Comparison of ENCODE assay signal across 17 cellular contexts in the genomic region with DNA sequence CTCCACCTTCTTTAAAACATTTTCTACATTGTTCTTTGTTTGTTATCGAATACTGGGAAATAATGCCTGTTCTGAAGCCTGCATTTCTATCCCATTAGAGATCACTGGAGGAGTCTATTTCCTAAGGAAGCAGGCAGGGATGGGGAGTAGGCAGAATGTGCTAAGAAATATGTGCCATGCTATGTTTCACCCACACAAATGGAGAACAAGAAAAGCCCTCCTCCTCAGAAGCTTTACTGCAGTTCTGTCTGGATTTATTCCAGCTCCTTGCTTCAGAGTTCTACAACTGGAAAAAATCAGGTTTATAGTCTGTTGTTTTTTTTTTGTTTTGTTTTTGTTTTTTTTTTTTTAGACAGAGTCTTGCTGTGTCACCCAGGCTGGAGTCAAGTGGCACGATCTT.
DNase-seq lines count a peak whose midpoint lies in the region; ATAC-seq, FAIRE-seq and TF ChIP-seq lines count a peak whose summit lies in the region.
"Had no signal": no experiment of that assay in that cellular context is flagged by ENCODE, and none has a peak within 500 bp of the region (broad histone marks: within the 10 kb centered on the region; RNA-seq: fewer than 3 reads in every experiment).

No MANE protein-coding gene starts in this region.

- H3K4me3 Mint-ChIP-seq in activated CD4-positive, alpha-beta T cell treated with anti-CD3 and anti-CD28 coated beads, Interleukin-2, amount 10 ng/mL, durations not matched to agents 7 days and 5 days = no peak overlapping the region
- H3K4me3 Mint-ChIP-seq: CD14-positive monocyte; CD8-positive, alpha-beta T cell; GM23338 had no signal

- H4K91ac ChIP-seq in IMR-90 (ENCODE audit: insufficient read depth, low read depth, low read length) = no peak overlapping the region

- H4K8ac ChIP-seq in IMR-90 (ENCODE audit: low read depth in 2 of 2, low read length in 2 of 2) = no peak overlapping the region

- no peak overlapping the region for H2AK9ac ChIP-seq in IMR-90 (replicated peaks; ENCODE audit: low read depth, low read length, poor library complexity)

- dilution Hi-C loops in IMR-90 (cut with HindIII; ENCODE audit: low sequenced_read_pairs, unreplicated experiment) = no loop called here

- no peaks in the 10 kb centered on the region for H3K4me1 Mint-ChIP-seq in activated CD4-positive, alpha-beta T cell treated with anti-CD3 and anti-CD28 coated beads, Interleukin-2, amount 10 ng/mL, durations not matched to agents 7 days and 5 days
- H3K4me1 Mint-ChIP-seq: CD14-positive monocyte, GM23338 had no signal

- no peaks in the 10 kb centered on the region for H3K27me3 ChIP-seq in IMR-90 (ENCODE audit: control insufficient read depth, insufficient read depth, low read length)

- CTCF ChIA-PET in IMR-90 (lab: Yijun Ruan, JAX) = no interaction called here
- CTCF ChIA-PET in activated CD4-positive, alpha-beta T cell treated with anti-CD3 and anti-CD28 coated beads, Interleukin-2, amount 10 ng/mL, durations not matched to agents 7 days and 5 days (lab: Charles Lee) = no interaction called here

- H2BK20ac ChIP-seq in IMR-90 (ENCODE audit: low read depth, low read length) = no peak overlapping the region

- 80% methylated on average over 1 of the region's 2 CpGs; no CpG with 5 or more reads in 1 of the 2 experiments for WGBS in IMR-90 (ENCODE audit: extremely low coverage in 2 of 2, insufficient read length in 1 of 2), 2 experiments

- in situ Hi-C loops in IMR-90 (cut with MboI; ENCODE audit: low sequenced_read_pairs) = no loop called here

- H3K18ac ChIP-seq in IMR-90 (ENCODE audit: low read depth, low read length) = no peak overlapping the region

- no peak overlapping the region for H2BK15ac ChIP-seq in IMR-90 (ENCODE audit: low read depth, low read length)

- no peaks in the 10 kb centered on the region for H3K9me1 ChIP-seq in IMR-90 (ENCODE audit: insufficient read depth, low read length)

- H3K4me2 ChIP-seq in IMR-90 (ENCODE audit: low read depth, low read length) = no peak overlapping the region
- H3K4me2 ChIP-seq: GM23338 had no signal

- H3K9ac ChIP-seq in IMR-90 (ENCODE audit: low read depth, low read length) = no peak overlapping the region

- H3K27me3 Mint-ChIP-seq in activated CD4-positive, alpha-beta T cell treated with anti-CD3 and anti-CD28 coated beads, Interleukin-2, amount 10 ng/mL, durations not matched to agents 7 days and 5 days = no peaks in the 10 kb centered on the region

- H2AFZ ChIP-seq in IMR-90 (replicated peaks; ENCODE audit: low read length, poor library complexity) = no peak overlapping the region
- H2AFZ ChIP-seq: GM23338 had no signal

- no peak overlapping the region for H3K27ac ChIP-seq in IMR-90 (ENCODE audit: insufficient read depth, low read length)

- H3K9me3 ChIP-seq in IMR-90 (ENCODE audit: control insufficient read depth, insufficient read depth, low read length) = no peaks in the 10 kb centered on the region

- H3K27ac Mint-ChIP-seq in activated CD4-positive, alpha-beta T cell treated with anti-CD3 and anti-CD28 coated beads, Interleukin-2, amount 10 ng/mL, durations not matched to agents 7 days and 5 days = no peak overlapping the region
- H3K27ac Mint-ChIP-seq: CD14-positive monocyte; CD8-positive, alpha-beta T cell; GM23338 had no signal

- H3K14ac ChIP-seq in IMR-90 (replicated peaks; ENCODE audit: low read depth, low read length) = no peak overlapping the region

- TF ChIP-seq CTCF in IMR-90 (conservative IDR thresholded peaks at IDR 0.05; ENCODE audit: low read depth, low read length) = no peak

- peak overlapping the region; percentile 48; the same call in 1 of the 2 replicates for H4K5ac ChIP-seq in IMR-90 (ENCODE audit: low read depth, low read length)

- 0 out of 2 replicates have a peak, but pooled peaks have one; percentile 29 for ATAC-seq in IMR-90 (ENCODE audit: low read depth)
- ATAC-seq: CD8-positive, alpha-beta T cell; GM12878; GM23338 had no signal

- no peaks in the 10 kb centered on the region for H3K36me3 ChIP-seq in IMR-90 (ENCODE audit: control insufficient read depth, insufficient read depth, low read length)

- H3K79me1 ChIP-seq in IMR-90 (ENCODE audit: low read depth in 1 of 2, low read length in 2 of 2) = no peaks in the 10 kb centered on the region

- no peaks in the 10 kb centered on the region for H3K4me1 ChIP-seq in IMR-90 (ENCODE audit: control insufficient read depth, insufficient read depth, low read length)

- intact Hi-C loops in IMR-90 (cut with micrococcal nuclease) = no loop called here

- no peak overlapping the region for H3K4me3 ChIP-seq in IMR-90 (ENCODE audit: insufficient read depth, low read depth, low read length)
- H3K4me3 ChIP-seq: GM12878, GM23338 had no signal

- FAIRE-seq in endometrium (lab: Jason Lieb, UNC) = peak; percentile 62
- FAIRE-seq: D721Med, GM12878, GM18507 had no signal

- H2AK5ac ChIP-seq in IMR-90 (ENCODE audit: low read depth, low read length) = no peak overlapping the region

- H3K9me3 Mint-ChIP-seq in activated CD4-positive, alpha-beta T cell treated with anti-CD3 and anti-CD28 coated beads, Interleukin-2, amount 10 ng/mL, durations not matched to agents 7 days and 5 days = no peaks in the 10 kb centered on the region
- H3K9me3 Mint-ChIP-seq: CD8-positive, alpha-beta T cell; GM23338 had no signal

- no TSS peak for BruUV-seq in IMR-90 (replicated peaks; lab: Mats Ljungman, UMichigan)

- TF ChIP-seq POLR2A in IMR-90 (IDR thresholded peaks at IDR 0.05; ENCODE audit: low read depth, low read length) = no peak

- POLR2A ChIA-PET in IMR-90 (lab: Charles Lee; ENCODE audit: unreplicated experiment) = no interaction called here
- POLR2A ChIA-PET in activated CD4-positive, alpha-beta T cell treated with anti-CD3 and anti-CD28 coated beads, Interleukin-2, amount 10 ng/mL, durations not matched to agents 7 days and 5 days (lab: Charles Lee) = no interaction called here

- no peaks in the 10 kb centered on the region for H4K20me1 ChIP-seq in IMR-90 (ENCODE audit: insufficient read depth, low read length)

- no peaks in the 10 kb centered on the region for H3K36me3 Mint-ChIP-seq in activated CD4-positive, alpha-beta T cell treated with anti-CD3 and anti-CD28 coated beads, Interleukin-2, amount 10 ng/mL, durations not matched to agents 7 days and 5 days (ENCODE audit: low read depth)
- H3K36me3 Mint-ChIP-seq: CD14-positive monocyte; CD8-positive, alpha-beta T cell had no signal

- H3K4ac ChIP-seq in IMR-90 (ENCODE audit: low read depth, low read length) = no peak overlapping the region

- no peak overlapping the region for H3K23ac ChIP-seq in IMR-90 (ENCODE audit: low read depth, low read length)

- no peak overlapping the region for H2BK120ac ChIP-seq in IMR-90 (ENCODE audit: low read depth, low read length)

- no peak overlapping the region for H3K56ac ChIP-seq in IMR-90 (ENCODE audit: extremely low read depth, insufficient read depth, low read length)

- H2BK5ac ChIP-seq in IMR-90 (ENCODE audit: low read depth, low read length, poor library complexity, severe bottlenecking) = no peak overlapping the region

- no peak for TF ChIP-seq RAD21 in IMR-90 (IDR thresholded peaks at IDR 0.05; ENCODE audit: low read length)

- DNase-seq in Ammon's horn (ENCODE audit: low spot score) (peak; percentile 21), IMR-90 (peak; percentile 27), putamen (ENCODE audit: low spot score) (peak; percentile 64), HT-29 (ENCODE audit: low spot score) (no peak), cerebellar cortex (ENCODE audit: low spot score) (no peak)
- no peak for DNase-seq in activated T-cell treated with anti-CD3 and anti-CD28 coated beads, Interleukin-2, amount 50 U/mL, for 1 hour
- no peak for DNase-seq in activated CD4-positive, alpha-beta T cell treated with anti-CD3 and anti-CD28 coated beads, Interleukin-2, amount 10 ng/mL, durations not matched to agents 7 days and 5 days
- DNase-seq: CD8-positive, alpha-beta T cell; COR-L47; DMS153; H7 had no signal

TF ChIP-seq in IMR-90, 13 proteins besides CTCF, POLR2A, EP300 and RAD21:
- TF ChIP-seq RCOR1 (IDR thresholded peaks at IDR 0.05; ENCODE audit: insufficient replicate concordance, low read length) (no peak), CHD1 (IDR thresholded peaks at IDR 0.05; ENCODE audit: low read depth, low read length) (no peak), MAFK (IDR thresholded peaks at IDR 0.05; ENCODE audit: low read depth, low read length) (no peak), CEBPB (IDR thresholded peaks at IDR 0.05; ENCODE audit: low read depth, low read length) (no peak), SMC3 (IDR thresholded peaks at IDR 0.05; ENCODE audit: low read depth, low read length) (no peak), MAZ (IDR thresholded peaks at IDR 0.05; ENCODE audit: borderline replicate concordance, low read depth, low read length) (no peak), BHLHE40 (IDR thresholded peaks at IDR 0.05; ENCODE audit: low read depth, low read length) (no peak), FOS (IDR thresholded peaks at IDR 0.05; ENCODE audit: low read depth, low read length) (no peak), NFE2L2 (IDR thresholded peaks at IDR 0.05; ENCODE audit: low read depth, low read length) (no peak), MXI1 (IDR thresholded peaks at IDR 0.05; ENCODE audit: borderline replicate concordance, low read depth, low read length) (no peak), RFX5 (IDR thresholded peaks at IDR 0.05; ENCODE audit: low read depth, low read length) (no peak)
- TF ChIP-seq, protein P1, sequence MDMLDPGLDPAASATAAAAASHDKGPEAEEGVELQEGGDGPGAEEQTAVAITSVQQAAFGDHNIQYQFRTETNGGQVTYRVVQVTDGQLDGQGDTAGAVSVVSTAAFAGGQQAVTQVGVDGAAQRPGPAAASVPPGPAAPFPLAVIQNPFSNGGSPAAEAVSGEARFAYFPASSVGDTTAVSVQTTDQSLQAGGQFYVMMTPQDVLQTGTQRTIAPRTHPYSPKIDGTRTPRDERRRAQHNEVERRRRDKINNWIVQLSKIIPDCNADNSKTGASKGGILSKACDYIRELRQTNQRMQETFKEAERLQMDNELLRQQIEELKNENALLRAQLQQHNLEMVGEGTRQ (IDR thresholded peaks at IDR 0.05; ENCODE audit: low read depth, low read length) = no peak
- TF ChIP-seq, protein P2, sequence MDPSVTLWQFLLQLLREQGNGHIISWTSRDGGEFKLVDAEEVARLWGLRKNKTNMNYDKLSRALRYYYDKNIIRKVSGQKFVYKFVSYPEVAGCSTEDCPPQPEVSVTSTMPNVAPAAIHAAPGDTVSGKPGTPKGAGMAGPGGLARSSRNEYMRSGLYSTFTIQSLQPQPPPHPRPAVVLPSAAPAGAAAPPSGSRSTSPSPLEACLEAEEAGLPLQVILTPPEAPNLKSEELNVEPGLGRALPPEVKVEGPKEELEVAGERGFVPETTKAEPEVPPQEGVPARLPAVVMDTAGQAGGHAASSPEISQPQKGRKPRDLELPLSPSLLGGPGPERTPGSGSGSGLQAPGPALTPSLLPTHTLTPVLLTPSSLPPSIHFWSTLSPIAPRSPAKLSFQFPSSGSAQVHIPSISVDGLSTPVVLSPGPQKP (IDR thresholded peaks at IDR 0.05; ENCODE audit: borderline replicate concordance, low read depth, low read length) = no peak

Comparison
In these comparisons a context has a peak if more than half of its experiments do, and no peak if none do; other contexts are left out.
1. DNase-seq: peak in Ammon's horn (single experiment), IMR-90 (single experiment) and putamen (single experiment); none in activated T-cell treated with anti-CD3 and anti-CD28 coated beads, Interleukin-2, amount 50 U/mL, for 1 hour (single experiment), HT-29 (single experiment), cerebellar cortex (single experiment) and activated CD4-positive, alpha-beta T cell treated with anti-CD3 and anti-CD28 coated beads, Interleukin-2, amount 10 ng/mL, durations not matched to agents 7 days and 5 days (single experiment).